ENCODE assay signal across 2 cellular contexts in the genomic region with DNA sequence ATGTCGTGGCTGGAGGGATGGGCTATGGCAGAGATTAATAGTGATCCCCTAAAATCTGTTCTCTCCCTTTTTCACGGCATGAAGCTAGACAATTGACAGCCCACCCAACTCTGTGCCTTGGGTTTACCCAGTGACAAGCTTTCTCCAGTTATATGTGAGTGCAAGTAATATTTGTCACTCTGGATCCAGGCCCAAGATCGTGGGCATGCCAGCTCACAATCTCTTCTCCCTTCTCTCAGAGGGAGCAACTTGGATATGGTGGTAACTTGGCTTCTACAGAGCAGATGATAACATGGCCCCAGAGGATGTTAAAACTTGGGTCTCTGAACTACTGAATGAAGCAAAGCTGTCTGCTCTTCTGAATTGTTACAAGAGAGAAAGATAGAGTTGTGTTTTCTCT.
TF ChIP-seq lines count a peak whose summit lies in the region.

No MANE protein-coding gene starts in this region.

TF ChIP-seq in K562, 482 proteins besides CTCF, POLR2A, EP300 and RAD21 (continued from another document and continues in another):
- TF ChIP-seq, protein P1, sequence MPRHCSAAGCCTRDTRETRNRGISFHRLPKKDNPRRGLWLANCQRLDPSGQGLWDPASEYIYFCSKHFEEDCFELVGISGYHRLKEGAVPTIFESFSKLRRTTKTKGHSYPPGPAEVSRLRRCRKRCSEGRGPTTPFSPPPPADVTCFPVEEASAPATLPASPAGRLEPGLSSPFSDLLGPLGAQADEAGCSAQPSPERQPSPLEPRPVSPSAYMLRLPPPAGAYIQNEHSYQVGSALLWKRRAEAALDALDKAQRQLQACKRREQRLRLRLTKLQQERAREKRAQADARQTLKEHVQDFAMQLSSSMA (CRISPR knock-in tag; IDR thresholded peaks at IDR 0.05): no peak
- no peak for TF ChIP-seq MTF1 (CRISPR knock-in tag; IDR thresholded peaks at IDR 0.05; ENCODE audit: borderline replicate concordance)
- TF ChIP-seq, protein P2, sequence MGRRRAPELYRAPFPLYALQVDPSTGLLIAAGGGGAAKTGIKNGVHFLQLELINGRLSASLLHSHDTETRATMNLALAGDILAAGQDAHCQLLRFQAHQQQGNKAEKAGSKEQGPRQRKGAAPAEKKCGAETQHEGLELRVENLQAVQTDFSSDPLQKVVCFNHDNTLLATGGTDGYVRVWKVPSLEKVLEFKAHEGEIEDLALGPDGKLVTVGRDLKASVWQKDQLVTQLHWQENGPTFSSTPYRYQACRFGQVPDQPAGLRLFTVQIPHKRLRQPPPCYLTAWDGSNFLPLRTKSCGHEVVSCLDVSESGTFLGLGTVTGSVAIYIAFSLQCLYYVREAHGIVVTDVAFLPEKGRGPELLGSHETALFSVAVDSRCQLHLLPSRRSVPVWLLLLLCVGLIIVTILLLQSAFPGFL (CRISPR knock-in tag; IDR thresholded peaks at IDR 0.05): no peak
- TF ChIP-seq, protein P3, sequence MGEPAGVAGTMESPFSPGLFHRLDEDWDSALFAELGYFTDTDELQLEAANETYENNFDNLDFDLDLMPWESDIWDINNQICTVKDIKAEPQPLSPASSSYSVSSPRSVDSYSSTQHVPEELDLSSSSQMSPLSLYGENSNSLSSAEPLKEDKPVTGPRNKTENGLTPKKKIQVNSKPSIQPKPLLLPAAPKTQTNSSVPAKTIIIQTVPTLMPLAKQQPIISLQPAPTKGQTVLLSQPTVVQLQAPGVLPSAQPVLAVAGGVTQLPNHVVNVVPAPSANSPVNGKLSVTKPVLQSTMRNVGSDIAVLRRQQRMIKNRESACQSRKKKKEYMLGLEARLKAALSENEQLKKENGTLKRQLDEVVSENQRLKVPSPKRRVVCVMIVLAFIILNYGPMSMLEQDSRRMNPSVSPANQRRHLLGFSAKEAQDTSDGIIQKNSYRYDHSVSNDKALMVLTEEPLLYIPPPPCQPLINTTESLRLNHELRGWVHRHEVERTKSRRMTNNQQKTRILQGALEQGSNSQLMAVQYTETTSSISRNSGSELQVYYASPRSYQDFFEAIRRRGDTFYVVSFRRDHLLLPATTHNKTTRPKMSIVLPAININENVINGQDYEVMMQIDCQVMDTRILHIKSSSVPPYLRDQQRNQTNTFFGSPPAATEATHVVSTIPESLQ (CRISPR knock-in tag; IDR thresholded peaks at IDR 0.05): no peak
- TF ChIP-seq KAT7 (CRISPR knock-in tag; IDR thresholded peaks at IDR 0.05; ENCODE audit: borderline replicate concordance): no peak

TF ChIP-seq in neural cell, 6 proteins besides CTCF, POLR2A, EP300 and RAD21 (continued from another document):
- TF ChIP-seq, protein P4, sequence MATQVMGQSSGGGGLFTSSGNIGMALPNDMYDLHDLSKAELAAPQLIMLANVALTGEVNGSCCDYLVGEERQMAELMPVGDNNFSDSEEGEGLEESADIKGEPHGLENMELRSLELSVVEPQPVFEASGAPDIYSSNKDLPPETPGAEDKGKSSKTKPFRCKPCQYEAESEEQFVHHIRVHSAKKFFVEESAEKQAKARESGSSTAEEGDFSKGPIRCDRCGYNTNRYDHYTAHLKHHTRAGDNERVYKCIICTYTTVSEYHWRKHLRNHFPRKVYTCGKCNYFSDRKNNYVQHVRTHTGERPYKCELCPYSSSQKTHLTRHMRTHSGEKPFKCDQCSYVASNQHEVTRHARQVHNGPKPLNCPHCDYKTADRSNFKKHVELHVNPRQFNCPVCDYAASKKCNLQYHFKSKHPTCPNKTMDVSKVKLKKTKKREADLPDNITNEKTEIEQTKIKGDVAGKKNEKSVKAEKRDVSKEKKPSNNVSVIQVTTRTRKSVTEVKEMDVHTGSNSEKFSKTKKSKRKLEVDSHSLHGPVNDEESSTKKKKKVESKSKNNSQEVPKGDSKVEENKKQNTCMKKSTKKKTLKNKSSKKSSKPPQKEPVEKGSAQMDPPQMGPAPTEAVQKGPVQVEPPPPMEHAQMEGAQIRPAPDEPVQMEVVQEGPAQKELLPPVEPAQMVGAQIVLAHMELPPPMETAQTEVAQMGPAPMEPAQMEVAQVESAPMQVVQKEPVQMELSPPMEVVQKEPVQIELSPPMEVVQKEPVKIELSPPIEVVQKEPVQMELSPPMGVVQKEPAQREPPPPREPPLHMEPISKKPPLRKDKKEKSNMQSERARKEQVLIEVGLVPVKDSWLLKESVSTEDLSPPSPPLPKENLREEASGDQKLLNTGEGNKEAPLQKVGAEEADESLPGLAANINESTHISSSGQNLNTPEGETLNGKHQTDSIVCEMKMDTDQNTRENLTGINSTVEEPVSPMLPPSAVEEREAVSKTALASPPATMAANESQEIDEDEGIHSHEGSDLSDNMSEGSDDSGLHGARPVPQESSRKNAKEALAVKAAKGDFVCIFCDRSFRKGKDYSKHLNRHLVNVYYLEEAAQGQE (IDR thresholded peaks at IDR 0.05; ENCODE audit: borderline replicate concordance): no peak
